In the genomic region with DNA sequence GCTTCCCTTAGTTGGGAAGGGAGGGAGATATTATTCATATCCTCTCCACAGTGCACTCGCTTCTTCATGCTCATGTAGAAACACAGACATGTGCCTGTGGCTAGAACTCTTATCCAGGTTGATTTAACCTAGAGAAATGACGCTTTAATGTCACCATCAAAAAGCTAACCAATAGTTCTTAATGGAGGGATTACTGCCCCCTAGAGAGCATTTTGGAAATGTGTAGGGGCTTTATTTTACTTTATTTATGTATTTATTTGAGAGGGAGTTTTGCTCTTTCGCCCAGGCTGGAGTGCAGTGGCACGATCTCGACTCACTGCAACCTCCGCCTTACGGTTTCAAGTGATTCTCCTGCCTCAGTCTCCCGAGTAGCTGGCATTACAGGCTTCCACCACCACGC, we compare ENCODE assay signal across 9 cellular contexts.
DNase-seq lines count a peak whose midpoint lies in the region; ATAC-seq, FAIRE-seq and TF ChIP-seq lines count a peak whose summit lies in the region.
"Had no signal": no experiment of that assay in that cellular context is flagged by ENCODE, and none has a peak within 500 bp of the region (broad histone marks: within the 10 kb centered on the region; RNA-seq: fewer than 3 reads in every experiment).

No MANE protein-coding gene starts in this region.

- H3K36me3 Mint-ChIP-seq in osteocyte (ENCODE audit: unreplicated experiment), result no peaks in the 10 kb centered on the region
- H3K36me3 Mint-ChIP-seq in activated naive CD8-positive, alpha-beta T cell treated with anti-CD3 and anti-CD28 coated beads, Interleukin-2, amount 50 U/mL, for 24 hours (ENCODE audit: low read depth), result no peaks in the 10 kb centered on the region

- H3K27me3 ChIP-seq in small intestine (ENCODE audit: control insufficient read depth in 2 of 2, insufficient read depth in 2 of 2, low read length in 2 of 2) (no peaks in the 10 kb centered on the region), pancreas (no peaks in the 10 kb centered on the region)

- no peaks in the 10 kb centered on the region for H3K4me1 ChIP-seq in small intestine (ENCODE audit: control insufficient read depth in 2 of 2, insufficient read depth in 1 of 2, low read depth in 1 of 2, low read length in 1 of 2)
- H3K4me1 ChIP-seq in pancreas, result no peaks in the 10 kb centered on the region
- H3K4me1 ChIP-seq: SJCRH30 had no signal

- no peaks in the 10 kb centered on the region for H3K36me3 ChIP-seq in small intestine (ENCODE audit: control insufficient read depth in 2 of 2, insufficient read depth in 2 of 2, low read length in 2 of 2)
- H3K36me3 ChIP-seq in pancreas, result no peaks in the 10 kb centered on the region
- H3K36me3 ChIP-seq: SJCRH30 had no signal

- FAIRE-seq in small intestine (lab: Jason Lieb, UNC) (no peak), pancreas (lab: Jason Lieb, UNC) (no peak)

- 62 to 78% (median 75%) methylated on average over 9 of the region's 9 CpGs for WGBS in small intestine, 3 donors
- 38 to 61% methylated on average over 9 of the region's 9 CpGs for WGBS in pancreas, 2 donors

- H3K4me1 Mint-ChIP-seq in osteocyte (ENCODE audit: unreplicated experiment), result no peaks in the 10 kb centered on the region
- H3K4me1 Mint-ChIP-seq in activated naive CD8-positive, alpha-beta T cell treated with anti-CD3 and anti-CD28 coated beads, Interleukin-2, amount 50 U/mL, for 24 hours, result peaks cover 2% of the 10 kb centered on the region

- no peaks in the 10 kb centered on the region for H3K9me3 ChIP-seq in small intestine (ENCODE audit: control insufficient read depth, low read depth)
- no peaks in the 10 kb centered on the region for H3K9me3 ChIP-seq in pancreas
- H3K9me3 ChIP-seq: SJCRH30 had no signal

- intact Hi-C loops in pancreas (cut with DNase I), result no loop called here

- TF ChIP-seq CTCF in GM12872 (IDR thresholded peaks at IDR 0.05; ENCODE audit: insufficient read depth, low read depth, low read length), result peak; percentile 39
- TF ChIP-seq CTCF in osteocyte (IDR thresholded peaks at IDR 0.05), result peak; percentile 28
- no peak for TF ChIP-seq CTCF in pancreas (IDR thresholded peaks at IDR 0.05)

- no peaks in the 10 kb centered on the region for H3K27me3 Mint-ChIP-seq in osteocyte (ENCODE audit: unreplicated experiment)
- H3K27me3 Mint-ChIP-seq in activated naive CD8-positive, alpha-beta T cell treated with anti-CD3 and anti-CD28 coated beads, Interleukin-2, amount 50 U/mL, for 24 hours, result peaks cover 12% of the 10 kb centered on the region

- H3K27ac ChIP-seq in small intestine (ENCODE audit: low read depth in 1 of 2, low read length in 1 of 2) (no peak overlapping the region), pancreas (no peak overlapping the region)
- H3K27ac ChIP-seq: SJCRH30 had no signal

- DNase-seq in NAMALWA (ENCODE audit: low spot score) (peak; percentile 43), cerebellar cortex (ENCODE audit: low spot score) (peak; percentile 16), osteocyte (ENCODE audit: extremely low spot score, unreplicated experiment) (no peak), small intestine (no peak), pancreas (no peak)
- DNase-seq in activated naive CD8-positive, alpha-beta T cell treated with anti-CD3 and anti-CD28 coated beads, Interleukin-2, amount 50 U/mL, for 24 hours, result no peak
- DNase-seq: activated T-cell treated with anti-CD3 and anti-CD28 coated beads, Interleukin-2, amount 50 U/mL, for 1 hour had no signal

- no peak overlapping the region for H3K4me3 Mint-ChIP-seq in osteocyte (ENCODE audit: unreplicated experiment)
- no peak overlapping the region for H3K4me3 Mint-ChIP-seq in activated naive CD8-positive, alpha-beta T cell treated with anti-CD3 and anti-CD28 coated beads, Interleukin-2, amount 50 U/mL, for 24 hours

- H3K9me3 Mint-ChIP-seq in osteocyte (ENCODE audit: unreplicated experiment), result no peaks in the 10 kb centered on the region
- H3K9me3 Mint-ChIP-seq in activated naive CD8-positive, alpha-beta T cell treated with anti-CD3 and anti-CD28 coated beads, Interleukin-2, amount 50 U/mL, for 24 hours, result no peaks in the 10 kb centered on the region

- H3K27ac Mint-ChIP-seq in osteocyte (ENCODE audit: unreplicated experiment), result no peak overlapping the region
- H3K27ac Mint-ChIP-seq in activated naive CD8-positive, alpha-beta T cell treated with anti-CD3 and anti-CD28 coated beads, Interleukin-2, amount 50 U/mL, for 24 hours, result no peak overlapping the region

- H3K4me3 ChIP-seq in small intestine (ENCODE audit: low read depth in 1 of 2, low read length in 2 of 2) (no peak overlapping the region), pancreas (no peak overlapping the region)
- H3K4me3 ChIP-seq: SJCRH30 had no signal

- no peak for ATAC-seq in activated naive CD8-positive, alpha-beta T cell treated with anti-CD3 and anti-CD28 coated beads, Interleukin-2, amount 50 U/mL, for 24 hours
- ATAC-seq in pancreas, result no peak

Comparison
In these comparisons a context has a peak if more than half of its experiments do, and no peak if none do; other contexts are left out.
1. CTCF ChIP-seq: peak in GM12872 (single experiment) and osteocyte (single experiment); none in pancreas (0 of 4).
2. DNase-seq: peak in NAMALWA (single experiment) and cerebellar cortex (single experiment); none in osteocyte (single experiment), small intestine (single experiment), activated naive CD8-positive, alpha-beta T cell treated with anti-CD3 and anti-CD28 coated beads, Interleukin-2, amount 50 U/mL, for 24 hours (single experiment) and pancreas (0 of 6).